ENCODE assay signal across 12 cellular contexts in genomic region chr12:4664111-4664510, GRCh38. TPM values are rescaled to one million over a fixed set of nuclear protein-coding genes. Genes with fewer than 3 reads are reported as not detected.
DNase-seq lines count a peak whose midpoint lies in the region; ATAC-seq and TF ChIP-seq lines count a peak whose summit lies in the region.
"Had no signal": no experiment of that assay in that cellular context is flagged by ENCODE, and none has a peak within 500 bp of the region (broad histone marks: within the 10 kb centered on the region; RNA-seq: fewer than 3 reads in every experiment).

No MANE protein-coding gene starts in this region.

- peak; percentile 67 for DNase-seq in DMS53 (lab: John Stamatoyannopoulos, UW)
- DNase-seq in DMS53 treated with DMSO at 0.1 percent for 48 hours (lab: John Stamatoyannopoulos, UW; ENCODE audit: unreplicated experiment) = no peak
- DNase-seq in MV-4-11 (lab: John Stamatoyannopoulos, UW) = peak; percentile 81
- DNase-seq in dermis blood vessel endothelial cell = peak; percentile 3
- DNase-seq in non-pigmented ciliary epithelial cell (ENCODE audit: low read depth) = peak; percentile 42
- DNase-seq in upper lobe of left lung = no peak
- no peak for DNase-seq in effector CD8-positive, alpha-beta T cell (lab: John Stamatoyannopoulos, UW)
- DNase-seq in stimulated activated CD4-positive, alpha-beta T cell treated with anti-CD3 and anti-CD28 coated beads, Interleukin-2, amount 100 ng/mL, for 24 hours = no peak
- DNase-seq: activated T-cell treated with anti-CD3 and anti-CD28 coated beads, Interleukin-2, amount 50 U/mL, for 1 hour; NCI-H2029 treated with DMSO at 0.1 percent for 48 hours had no signal

- H3K9me3 ChIP-seq in upper lobe of left lung = no peaks in the 10 kb centered on the region

- no peak for TF ChIP-seq POLR2A in upper lobe of left lung (IDR thresholded peaks at IDR 0.05)

- no peak overlapping the region for H3K27ac ChIP-seq in upper lobe of left lung
- H3K27ac ChIP-seq: 22Rv1 had no signal

- TF ChIP-seq CTCF in upper lobe of left lung (IDR thresholded peaks at IDR 0.05) = no peak

- H3K36me3 ChIP-seq in upper lobe of left lung = peaks cover 24 to 97% (median 69%) of the 10 kb centered on the region in 4 donors

- H3K4me1 ChIP-seq in upper lobe of left lung = no peaks in the 10 kb centered on the region

- no peaks in the 10 kb centered on the region for H3K27me3 ChIP-seq in upper lobe of left lung

- no peak for ATAC-seq in upper lobe of left lung (ENCODE audit: low FRiP score in 2 of 2)
- ATAC-seq: naive thymus-derived CD8-positive, alpha-beta T cell had no signal

- WGBS in upper lobe of left lung, 2 donors = 41 to 51% methylated on average over 2 of the region's 2 CpGs

- H3K4me3 ChIP-seq in upper lobe of left lung = no peak overlapping the region

- TF ChIP-seq EP300 in upper lobe of left lung (IDR thresholded peaks at IDR 0.05) = no peak

RNA-seq across cellular contexts. Expression of gene NDUFA9, which starts 15.2 kb away (rescaled TPM):
- total RNA-seq in dermis blood vessel endothelial cell = 54.5 and 75.2 TPM in 2 replicates
- 10 to 100 TPM in 5 of 6 donors, 1 to 10 TPM in 1; 9.4 to 74.3 (median 32.4) TPM for total RNA-seq in upper lobe of left lung

RNA-seq across cellular contexts. Expression of gene AKAP3, which starts 15.3 kb away (rescaled TPM):
- total RNA-seq in dermis blood vessel endothelial cell (0.85 and 2.4 TPM in 2 replicates), upper lobe of left lung (1 to 10 TPM in 4 of 6 donors, under 1 TPM in 1, not detected in 1; 0.57 to 5.2 (median 1.8) TPM)

RNA-seq across cellular contexts. Expression of gene GALNT8, which starts 56.1 kb away (rescaled TPM):
- total RNA-seq in dermis blood vessel endothelial cell (under 0.01 and 0.14 TPM in 2 replicates), upper lobe of left lung (under 1 TPM in 5 of 6 donors, not detected in 1; 0.14 to 0.94 (median 0.59) TPM)

Comparison
In these comparisons a context has a peak if more than half of its experiments do, and no peak if none do; other contexts are left out.
1. DNase-seq: peak in DMS53 (single experiment), MV-4-11 (single experiment), dermis blood vessel endothelial cell (single experiment) and non-pigmented ciliary epithelial cell (single experiment); none in DMS53 treated with DMSO at 0.1 percent for 48 hours (single experiment), upper lobe of left lung (0 of 2), effector CD8-positive, alpha-beta T cell (single experiment) and stimulated activated CD4-positive, alpha-beta T cell treated with anti-CD3 and anti-CD28 coated beads, Interleukin-2, amount 100 ng/mL, for 24 hours (0 of 2).